Comparison of ENCODE assay signal across 22 cellular contexts in the genomic region with DNA sequence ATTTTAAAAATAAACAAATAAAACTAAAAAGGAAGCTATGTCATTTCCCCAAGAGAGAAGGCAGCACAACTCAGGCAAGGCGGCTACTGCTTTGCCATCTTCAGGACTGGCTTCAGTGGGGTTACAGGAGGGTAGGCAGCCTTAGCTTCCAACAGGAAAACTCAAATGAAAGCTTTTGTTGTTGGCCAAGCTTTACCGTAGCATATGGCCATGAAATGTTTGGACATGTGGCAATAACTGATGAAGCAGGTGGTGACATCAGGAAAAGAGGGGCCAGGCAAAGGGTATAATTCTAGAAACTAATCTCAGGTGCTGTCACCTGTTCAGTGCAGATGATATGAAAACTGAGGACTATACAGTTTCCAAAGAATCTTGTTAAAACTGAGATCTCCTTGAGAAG. TPM values are rescaled to one million over a fixed set of nuclear protein-coding genes. Genes with fewer than 3 reads are reported as not detected.
DNase-seq lines count a peak whose midpoint lies in the region; ATAC-seq and TF ChIP-seq lines count a peak whose summit lies in the region.
"Had no signal": no experiment of that assay in that cellular context is flagged by ENCODE, and none has a peak within 500 bp of the region (broad histone marks: within the 10 kb centered on the region; RNA-seq: fewer than 3 reads in every experiment).

No MANE protein-coding gene starts in this region.

- DNase-seq in DMS 273 (lab: John Stamatoyannopoulos, UW; ENCODE audit: unreplicated experiment), result peak; percentile 84
- DNase-seq in NCI-H1694 (lab: John Stamatoyannopoulos, UW), result peak; percentile 30
- DNase-seq in NCI-H524 treated with DMSO at 0.1 percent for 48 hours (lab: John Stamatoyannopoulos, UW), result peak; percentile 51
- DNase-seq in cerebellar cortex (ENCODE audit: low spot score), result peak; percentile 97
- no peak for DNase-seq in body of pancreas
- DNase-seq in GM10266 (ENCODE audit: extremely low spot score), result no peak
- DNase-seq: 8988T; ACHN; BE2C; CD8-positive, alpha-beta memory T cell; DMS153; DND-41; NCI-H1048; NCI-H1417; NCI-H187; NCI-H748 treated with DMSO at 0.1 percent for 48 hours; OCI-M1; Peyer's patch; SHP77 treated with DMSO at 0.1 percent for 48 hours had no signal

- intact Hi-C loops in body of pancreas (cut with DNase I), result no loop called here

- H3K27me3 ChIP-seq in body of pancreas, result no peaks in the 10 kb centered on the region
- H3K27me3 ChIP-seq: BE2C, Peyer's patch had no signal

- no peak for TF ChIP-seq CTCF in body of pancreas (IDR thresholded peaks at IDR 0.05)
- no peak for TF ChIP-seq CTCF in GM10266 (IDR thresholded peaks at IDR 0.05; ENCODE audit: control insufficient read depth, insufficient read depth, low read depth, missing control alignments)

- WGBS in body of pancreas, 2 donors, result 90 to 92% methylated on average over 2 of the region's 2 CpGs

- H3K4me1 ChIP-seq in body of pancreas, result peaks cover 12% of the 10 kb centered on the region
- H3K4me1 ChIP-seq: BE2C, Peyer's patch had no signal

- no peak overlapping the region for H3K27ac ChIP-seq in body of pancreas
- H3K27ac ChIP-seq: Peyer's patch, SK-N-MC had no signal

- no peaks in the 10 kb centered on the region for H3K9me3 ChIP-seq in body of pancreas
- H3K9me3 ChIP-seq: BE2C, Peyer's patch had no signal

- H3K36me3 ChIP-seq in body of pancreas (replicated peaks in 1 of 2; ENCODE audit: insufficient read depth in 1 of 2, low read depth in 2 of 2), result peaks cover 11 to 42% of the 10 kb centered on the region in 2 donors

- no peak for TF ChIP-seq POLR2A in body of pancreas (IDR thresholded peaks at IDR 0.05)

- ATAC-seq in body of pancreas, result no peak
- no peak for ATAC-seq in GM18867 (IDR thresholded peaks at IDR 0.05; ENCODE audit: unreplicated experiment)

- no peak overlapping the region for H3K4me3 ChIP-seq in body of pancreas
- H3K4me3 ChIP-seq: Peyer's patch, SK-N-MC had no signal

RNA-seq across cellular contexts. Expression of a gene that starts 22.8 kb away (rescaled TPM):
- not detected for total RNA-seq in body of pancreas
- total RNA-seq: CD8-positive, alpha-beta memory T cell; Peyer's patch; T-helper 1 cell treated with Interleukin-12 subunit alpha and Interleukin-12 subunit beta and Interleukin-4 antibody, amounts not matched to agents 30 ng/mL and 1 ng/mL, for 36 hours had no signal

RNA-seq across cellular contexts. Expression of a gene that starts 29.0 kb away (rescaled TPM):
- total RNA-seq in body of pancreas, result 10 to 100 TPM; 36.6 to 66.9 TPM

RNA-seq across cellular contexts. Expression of a gene that starts 30.8 kb away (rescaled TPM):
- 10 to 100 TPM; 10.9 to 34.6 TPM for total RNA-seq in body of pancreas

Comparison
In these comparisons a context has a peak if more than half of its experiments do, and no peak if none do; other contexts are left out.
1. DNase-seq: peak in DMS 273 (single experiment), NCI-H1694 (single experiment), NCI-H524 treated with DMSO at 0.1 percent for 48 hours (single experiment) and cerebellar cortex (single experiment); none in body of pancreas (0 of 4) and GM10266 (single experiment).